10 cellular contexts compared by ENCODE assay signal in the genomic region with DNA sequence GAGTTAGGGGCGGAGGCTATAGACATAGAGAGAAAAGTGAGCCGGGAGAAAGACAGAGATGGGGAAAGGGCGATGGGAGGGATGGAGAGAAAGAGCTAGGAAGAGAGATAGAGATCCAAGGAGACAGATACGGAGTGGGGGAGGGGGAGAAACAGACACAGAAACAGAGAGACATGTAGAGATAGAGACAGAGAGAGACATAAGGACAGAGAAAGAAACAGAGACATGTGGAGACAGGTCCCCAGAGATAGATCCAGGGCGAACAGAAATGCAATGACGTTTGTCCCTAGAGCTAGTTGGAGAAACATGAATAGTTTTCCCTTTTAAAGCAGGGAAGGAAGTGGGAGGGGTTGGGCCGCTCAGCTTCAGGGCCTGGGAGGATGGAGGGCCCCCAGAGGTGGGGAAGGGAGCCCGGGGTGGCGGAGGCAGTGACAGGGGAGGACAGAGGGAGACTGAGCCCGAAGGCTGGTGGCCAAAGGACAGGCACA. TPM values are rescaled to one million over a fixed set of nuclear protein-coding genes. Genes with fewer than 3 reads are reported as not detected.
DNase-seq lines count a peak whose midpoint lies in the region; ATAC-seq, FAIRE-seq and TF ChIP-seq lines count a peak whose summit lies in the region.
"Had no signal": no experiment of that assay in that cellular context is flagged by ENCODE, and none has a peak within 500 bp of the region (broad histone marks: within the 10 kb centered on the region; RNA-seq: fewer than 3 reads in every experiment).

No MANE protein-coding gene starts in this region.

- peak; percentile 96 for FAIRE-seq in keratinocyte (lab: Jason Lieb, UNC)

- TF ChIP-seq CTCF in MCF 10A (IDR thresholded peaks at IDR 0.05; ENCODE audit: unreplicated experiment) = no peak
- no peak for TF ChIP-seq CTCF in keratinocyte (optimal IDR thresholded peaks at IDR 0.05 in 1 of 3, IDR thresholded peaks at IDR 0.05 in 1 of 3, conservative IDR thresholded peaks at IDR 0.05 in 1 of 3; ENCODE audit: extremely low read depth in 1 of 3, insufficient read depth in 2 of 3, low read length in 3 of 3)

- no peaks in the 10 kb centered on the region for H3K9me1 ChIP-seq in keratinocyte (ENCODE audit: control insufficient read depth, extremely low read depth, insufficient read depth, low read length)

- H3K4me1 ChIP-seq in keratinocyte (ENCODE audit: control insufficient read depth, extremely low read depth, insufficient read depth, low read length) = peaks cover 28% of the 10 kb centered on the region
- H3K4me1 ChIP-seq in skeletal muscle satellite cell (ENCODE audit: control insufficient read depth, insufficient read depth, low read length) = peaks cover 28% of the 10 kb centered on the region

- H3K4me2 ChIP-seq in keratinocyte (ENCODE audit: control insufficient read depth, extremely low read depth, insufficient read depth, low read depth, low read length) (peak overlapping the region; percentile 82), skeletal muscle satellite cell (ENCODE audit: low read length) (peak overlapping the region; percentile 15)

- H3K4me3 ChIP-seq in H7 (ENCODE audit: insufficient read depth, low read depth, low read length) = peak overlapping the region; percentile 7; the same call in 1 of the 2 replicates
- H3K4me3 ChIP-seq in keratinocyte (ENCODE audit: control insufficient read depth in 2 of 3, extremely low read depth in 1 of 3, insufficient read depth in 2 of 3, low read depth in 1 of 3, low read length in 3 of 3) = peak overlapping the region in 2 of 3 experiments; percentile 43 to 54
- H3K4me3 ChIP-seq in skeletal muscle satellite cell (ENCODE audit: low read length) = no peak overlapping the region

- no peaks in the 10 kb centered on the region for H3K27me3 Mint-ChIP-seq in MCF 10A (ENCODE audit: insufficient read depth, unreplicated experiment)

- H4K20me1 ChIP-seq in keratinocyte (ENCODE audit: control insufficient read depth, extremely low read depth, insufficient read depth, low read length) = no peaks in the 10 kb centered on the region

- DNase-seq in H7 (peak; percentile 54), MCF 10A (ENCODE audit: unreplicated experiment) (no peak), keratinocyte (ENCODE audit: low read depth, low spot score) (no peak), NCI-H2029 treated with DMSO at 0.1 percent for 48 hours (lab: John Stamatoyannopoulos, UW) (no peak), NCI-H774 (lab: John Stamatoyannopoulos, UW) (no peak)

- H3K79me2 ChIP-seq in keratinocyte (ENCODE audit: control insufficient read depth, insufficient read depth, low read length) = no peaks in the 10 kb centered on the region

- H3K27ac Mint-ChIP-seq in MCF 10A (ENCODE audit: low read depth, unreplicated experiment) = peak overlapping the region; percentile 57

- CTCF ChIA-PET in MCF 10A (lab: Yijun Ruan, JAX) = interaction anchor here (0.6 to 2.2 kb wide), 9 partner anchors 8 to 353 kb away, joined by 3 to 8 read pairs (median 4); a partner anchor contains a TSS

- no peaks in the 10 kb centered on the region for H3K36me3 ChIP-seq in H7 (replicated peaks; ENCODE audit: control insufficient read depth, insufficient read depth, low read length)
- H3K36me3 ChIP-seq in keratinocyte (ENCODE audit: control insufficient read depth in 2 of 2, extremely low read depth in 1 of 2, insufficient read depth in 2 of 2, low read length in 2 of 2) = no peaks in the 10 kb centered on the region
- no peaks in the 10 kb centered on the region for H3K36me3 ChIP-seq in skeletal muscle satellite cell (ENCODE audit: insufficient read depth, low read length)

- peak overlapping the region; percentile 49 for H3K27ac ChIP-seq in keratinocyte (ENCODE audit: control insufficient read depth, insufficient read depth, low read length)
- H3K27ac ChIP-seq: HL-60 had no signal

- H3K27me3 ChIP-seq in H7 (ENCODE audit: control insufficient read depth, insufficient read depth, low read length) = peaks cover 9% of the 10 kb centered on the region
- H3K27me3 ChIP-seq in keratinocyte (ENCODE audit: control insufficient read depth, extremely low read depth, insufficient read depth, low read length) = no peaks in the 10 kb centered on the region
- H3K27me3 ChIP-seq in skeletal muscle satellite cell (ENCODE audit: control insufficient read depth, insufficient read depth, low read length) = no peaks in the 10 kb centered on the region

- peak overlapping the region; percentile 3 for H3K4me3 Mint-ChIP-seq in MCF 10A (ENCODE audit: unreplicated experiment)

- intact Hi-C loops in MCF 10A (cut with micrococcal nuclease) = no loop called here

- dilution Hi-C loops in keratinocyte (cut with MboI; ENCODE audit: extremely low pct_ligation_motif_present, low sequenced_read_pairs) = no loop called here

- no peak for ATAC-seq in GM19324 (IDR thresholded peaks at IDR 0.05; ENCODE audit: low FRiP score, unreplicated experiment)
- no peak for ATAC-seq in GM19395 (IDR thresholded peaks at IDR 0.05; ENCODE audit: unreplicated experiment)

- H3K9me3 ChIP-seq in keratinocyte (ENCODE audit: control insufficient read depth, low read depth, low read length) (no peaks in the 10 kb centered on the region), skeletal muscle satellite cell (replicated peaks; ENCODE audit: low read length) (no peaks in the 10 kb centered on the region)

- H3K9ac ChIP-seq in keratinocyte (ENCODE audit: control insufficient read depth, extremely low read depth, insufficient read depth, low read length) (peak overlapping the region; percentile 67), skeletal muscle satellite cell (ENCODE audit: low read depth, low read length) (peak overlapping the region; percentile 41)

- no peaks in the 10 kb centered on the region for H3K36me3 Mint-ChIP-seq in MCF 10A (ENCODE audit: insufficient read depth, unreplicated experiment)

- BruUV-seq in MCF 10A (replicated peaks; lab: Mats Ljungman, UMichigan) = no TSS peak

- no peaks in the 10 kb centered on the region for H3K9me3 Mint-ChIP-seq in MCF 10A (ENCODE audit: unreplicated experiment)

- POLR2A ChIA-PET in MCF 10A (lab: Yijun Ruan, JAX) = interaction anchor here (0.7 to 1.4 kb wide), 5 partner anchors 7 to 70 kb away, joined by 3 to 9 read pairs (median 3); a partner anchor contains a TSS

- H2AFZ ChIP-seq in keratinocyte (ENCODE audit: control insufficient read depth, low read length) = peak overlapping the region; percentile 84

- peaks cover 11% of the 10 kb centered on the region for H3K4me1 Mint-ChIP-seq in MCF 10A (ENCODE audit: insufficient read depth, unreplicated experiment)

RNA-seq across cellular contexts. Expression of a gene that starts 4.6 kb away (rescaled TPM):
- total RNA-seq in H7 (2014; rRNA removed; shearing (Covaris generic)) = 3.5 and 3.7 TPM in 2 replicates
- not detected in 2 replicates for total RNA-seq in MCF 10A (2022)
- 2.6 to 3.1 TPM (median 2.7 TPM) in 3 replicates for polyA plus RNA-seq in keratinocyte
- 1.6 TPM for polyA plus RNA-seq in keratinocyte (2011; ENCODE audit: low read depth)
- polyA plus RNA-seq in keratinocyte (2011; cell fraction: cytosol; rRNA removed) = 0.79 and 3.3 TPM in 2 replicates
- polyA plus RNA-seq in keratinocyte (2011; cell fraction: nucleus; rRNA removed) = 1.3 and 1.4 TPM in 2 replicates
- polyA plus RNA-seq in keratinocyte (2012; ENCODE audit: low replicate concordance) = 0.75 and 5.7 TPM in 2 replicates
- 0.43 TPM in 1 of 3 replicates, not detected in the others for polyA minus RNA-seq in keratinocyte
- polyA minus RNA-seq in keratinocyte (2011; cell fraction: cytosol; rRNA and poly(A)+ RNA removed) = 5.9 TPM
- polyA minus RNA-seq in keratinocyte (2011; cell fraction: nucleus; rRNA and poly(A)+ RNA removed) = not detected in 2 replicates
- total RNA-seq in skeletal muscle satellite cell (2012; rRNA removed) = not detected in 2 replicates
- total RNA-seq: Daoy had no signal

RNA-seq across cellular contexts. Expression of a gene that starts 12.8 kb away (rescaled TPM):
- total RNA-seq in H7 (2014; rRNA removed; shearing (Covaris generic)) = 143 and 153 TPM in 2 replicates
- total RNA-seq in MCF 10A (2022) = 277 and 333 TPM in 2 replicates
- polyA plus RNA-seq in keratinocyte = 362 to 472 TPM (median 363 TPM) in 3 replicates
- 293 TPM for polyA plus RNA-seq in keratinocyte (2011; ENCODE audit: low read depth)
- 250 and 352 TPM in 2 replicates for polyA plus RNA-seq in keratinocyte (2011; cell fraction: cytosol; rRNA removed)
- polyA plus RNA-seq in keratinocyte (2011; cell fraction: nucleus; rRNA removed) = 891 and 980 TPM in 2 replicates
- 601 and 646 TPM in 2 replicates for polyA plus RNA-seq in keratinocyte (2012; ENCODE audit: low replicate concordance)
- 182 to 293 TPM (median 269 TPM) in 3 replicates for polyA minus RNA-seq in keratinocyte
- 465 TPM for polyA minus RNA-seq in keratinocyte (2011; cell fraction: cytosol; rRNA and poly(A)+ RNA removed)
- 290 and 325 TPM in 2 replicates for polyA minus RNA-seq in keratinocyte (2011; cell fraction: nucleus; rRNA and poly(A)+ RNA removed)
- under 0.01 TPM in 1 of 2 replicates, not detected in the other for total RNA-seq in skeletal muscle satellite cell (2012; rRNA removed)

RNA-seq across cellular contexts. Expression of a gene that starts 27.6 kb away (rescaled TPM):
- total RNA-seq in H7 (2014; rRNA removed; shearing (Covaris generic)) = 3.0 and 5.5 TPM in 2 replicates
- total RNA-seq in MCF 10A (2022) = 1.0 and 1.2 TPM in 2 replicates
- polyA plus RNA-seq in keratinocyte = 1.5 to 1.9 TPM (median 1.8 TPM) in 3 replicates
- 1.3 TPM for polyA plus RNA-seq in keratinocyte (2011; ENCODE audit: low read depth)
- 0.78 and 2.1 TPM in 2 replicates for polyA plus RNA-seq in keratinocyte (2011; cell fraction: cytosol; rRNA removed)
- polyA plus RNA-seq in keratinocyte (2011; cell fraction: nucleus; rRNA removed) = 3.4 and 3.5 TPM in 2 replicates
- 0.71 and 1.9 TPM in 2 replicates for polyA plus RNA-seq in keratinocyte (2012; ENCODE audit: low replicate concordance)
- 1.3 to 2.4 TPM (median 2.0 TPM) in 3 replicates for polyA minus RNA-seq in keratinocyte
- 2.9 TPM for polyA minus RNA-seq in keratinocyte (2011; cell fraction: cytosol; rRNA and poly(A)+ RNA removed)
- 0.84 and 0.93 TPM in 2 replicates for polyA minus RNA-seq in keratinocyte (2011; cell fraction: nucleus; rRNA and poly(A)+ RNA removed)
- total RNA-seq in skeletal muscle satellite cell (2012; rRNA removed) = 3.0 and 5.5 TPM in 2 replicates

RNA-seq across cellular contexts. Expression of a gene that starts 52.4 kb away (rescaled TPM):
- total RNA-seq in H7 (2014; rRNA removed; shearing (Covaris generic)) = 5.1 and 11.1 TPM in 2 replicates
- total RNA-seq in MCF 10A (2022) = 343 and 381 TPM in 2 replicates
- polyA plus RNA-seq in keratinocyte = 302 to 496 TPM (median 366 TPM) in 3 replicates
- polyA plus RNA-seq in keratinocyte (2011; ENCODE audit: low read depth) = 241 TPM
- 214 and 781 TPM in 2 replicates for polyA plus RNA-seq in keratinocyte (2011; cell fraction: cytosol; rRNA removed)
- 102 and 139 TPM in 2 replicates for polyA plus RNA-seq in keratinocyte (2011; cell fraction: nucleus; rRNA removed)
- polyA plus RNA-seq in keratinocyte (2012; ENCODE audit: low replicate concordance) = 360 and 816 TPM in 2 replicates
- 35.2 to 58.7 TPM (median 44.3 TPM) in 3 replicates for polyA minus RNA-seq in keratinocyte
- 220 TPM for polyA minus RNA-seq in keratinocyte (2011; cell fraction: cytosol; rRNA and poly(A)+ RNA removed)
- 42.0 and 55.5 TPM in 2 replicates for polyA minus RNA-seq in keratinocyte (2011; cell fraction: nucleus; rRNA and poly(A)+ RNA removed)
- not detected in 2 replicates for total RNA-seq in skeletal muscle satellite cell (2012; rRNA removed)
